11 cellular contexts compared by ENCODE assay signal in genomic region chr11:12725047-12725862, GRCh38. TPM values are rescaled to one million over a fixed set of nuclear protein-coding genes. Genes with fewer than 3 reads are reported as not detected.
A peak's percentile ranks its signal among the peaks of the same experiment; 100 is the strongest.
DNase-seq lines count a peak whose midpoint lies in the region; ATAC-seq and TF ChIP-seq lines count a peak whose summit lies in the region.
"Had no signal": no experiment of that assay in that cellular context is flagged by ENCODE, and none has a peak within 500 bp of the region (broad histone marks: within the 10 kb centered on the region; RNA-seq: fewer than 3 reads in every experiment).

No MANE protein-coding gene starts in this region.

- no TSS peak for BruUV-seq in Caco-2 (replicated peaks; lab: Mats Ljungman, UMichigan)

- peaks cover 27% of the 10 kb centered on the region for H4K20me1 ChIP-seq in hepatocyte (ENCODE audit: insufficient read depth, poor library complexity, severe bottlenecking)

- H3K36me3 Mint-ChIP-seq in Caco-2 (ENCODE audit: insufficient read depth, unreplicated experiment): peaks cover 40% of the 10 kb centered on the region
- H3K36me3 Mint-ChIP-seq: naive B cell had no signal

- H3K4me1 Mint-ChIP-seq in Caco-2 (ENCODE audit: low read depth, unreplicated experiment): peaks cover 85% of the 10 kb centered on the region
- H3K4me1 Mint-ChIP-seq: naive B cell had no signal

- CTCF ChIA-PET in Caco-2 (lab: Charles Lee): no interaction called here

- H3K27ac ChIP-seq in hepatocyte: peak overlapping the region; percentile 93

- H3K4me1 ChIP-seq in Caco-2 (peaks cover 73% of the 10 kb centered on the region), hepatocyte (ENCODE audit: insufficient read depth) (peaks cover 66% of the 10 kb centered on the region)

- POLR2A ChIA-PET in Caco-2 (lab: Charles Lee): no interaction called here

- H3K9me2 ChIP-seq in hepatocyte (replicated peaks; ENCODE audit: insufficient read depth): no peaks in the 10 kb centered on the region

- peaks cover 98% of the 10 kb centered on the region for H3K79me2 ChIP-seq in hepatocyte

- no peak overlapping the region for H2AFZ ChIP-seq in hepatocyte

- DNase-seq in Caco-2: no peak
- no peak for DNase-seq in hepatocyte (ENCODE audit: low spot score)
- peak; percentile 57 for DNase-seq in pulmonary artery endothelial cell (ENCODE audit: low read depth, low spot score)
- no peak for DNase-seq in H4 (ENCODE audit: low spot score)
- DNase-seq in inferior parietal cortex (ENCODE audit: extremely low spot score): no peak
- no peak for DNase-seq in activated CD8-positive, alpha-beta memory T cell treated with anti-CD3 and anti-CD28 coated beads for 24 hours
- DNase-seq: activated CD8-positive, alpha-beta memory T cell treated with anti-CD3 and anti-CD28 coated beads, Interleukin-2, amount 50 U/mL, for 4 hours; naive B cell had no signal

- peak overlapping the region; percentile 96 for H3K27ac Mint-ChIP-seq in Caco-2 (ENCODE audit: unreplicated experiment)
- H3K27ac Mint-ChIP-seq: naive B cell; T-helper 2 cell treated with Interferon-gamma antibody and Interleukin-4, amounts not matched to agents 5 μg/mL and 100 μg/mL, for 36 hours had no signal

- WGBS in hepatocyte (ENCODE audit: low lambda C conversion rate, missing lambda C conversion rate): 71% methylated on average over 8 of the region's 8 CpGs

- H3K4me2 ChIP-seq in hepatocyte: peak overlapping the region; percentile 61

- no peak for ATAC-seq in SK-N-SH treated with all-trans-retinoic acid at 6 μM for 48 hours
- ATAC-seq in GM21360 (IDR thresholded peaks at IDR 0.05; ENCODE audit: unreplicated experiment): no peak

- H3K4me3 ChIP-seq in Caco-2 (ENCODE audit: low read depth, low read length) (no peak overlapping the region), hepatocyte (no peak overlapping the region)

- H3K27me3 Mint-ChIP-seq in Caco-2 (ENCODE audit: insufficient read depth, unreplicated experiment): no peaks in the 10 kb centered on the region

- TF ChIP-seq CTCF in Caco-2 (IDR thresholded peaks at IDR 0.05; ENCODE audit: insufficient read depth in 1 of 2, low read depth in 1 of 2, low read length in 1 of 2, severe bottlenecking in 1 of 2, unreplicated experiment in 1 of 2) (no peak), hepatocyte (IDR thresholded peaks at IDR 0.05; ENCODE audit: poor library complexity) (no peak)

- H3K9me3 ChIP-seq in Caco-2 (no peaks in the 10 kb centered on the region), hepatocyte (ENCODE audit: low read depth) (no peaks in the 10 kb centered on the region)

- intact Hi-C loops in Caco-2 (cut with micrococcal nuclease; ENCODE audit: unreplicated experiment): no loop called here

- peak overlapping the region; percentile 31 for H3K4me3 Mint-ChIP-seq in Caco-2 (ENCODE audit: unreplicated experiment)
- H3K4me3 Mint-ChIP-seq: naive B cell; T-helper 2 cell treated with Interferon-gamma antibody and Interleukin-4, amounts not matched to agents 5 μg/mL and 100 μg/mL, for 36 hours had no signal

- H3K36me3 ChIP-seq in Caco-2 (ENCODE audit: control insufficient read depth, insufficient read depth, low read length): no peaks in the 10 kb centered on the region
- no peaks in the 10 kb centered on the region for H3K36me3 ChIP-seq in hepatocyte (replicated peaks; ENCODE audit: insufficient read depth, low read depth)

- H3K27me3 ChIP-seq in Caco-2 (replicated peaks; ENCODE audit: control insufficient read depth, insufficient read depth, low read length) (no peaks in the 10 kb centered on the region), hepatocyte (no peaks in the 10 kb centered on the region)

- H3K9me3 Mint-ChIP-seq in Caco-2 (ENCODE audit: unreplicated experiment): no peaks in the 10 kb centered on the region
- H3K9me3 Mint-ChIP-seq: T-helper 2 cell treated with Interferon-gamma antibody and Interleukin-4, amounts not matched to agents 5 μg/mL and 100 μg/mL, for 36 hours had no signal

TF ChIP-seq in SK-N-SH treated with all-trans-retinoic acid at 6 μM for 48 hours, 23 proteins besides CTCF, POLR2A, EP300 and RAD21:
- TF ChIP-seq TOX (CRISPR knock-in tag; IDR thresholded peaks at IDR 0.05; ENCODE audit: borderline replicate concordance) (peak; percentile 95; the same call in 1 of the 2 replicates), ARNTL (CRISPR knock-in tag; IDR thresholded peaks at IDR 0.05; ENCODE audit: borderline replicate concordance, low read depth) (no peak)

RNA-seq across cellular contexts. Expression of gene TEAD1, which starts 51.0 kb away (rescaled TPM):
- 134 and 144 TPM in 2 replicates for total RNA-seq in Caco-2 (2022)
- total RNA-seq in hepatocyte: 82.2 and 87.2 TPM in 2 replicates
- 37.2 and 50.4 TPM in 2 replicates for polyA plus RNA-seq in hepatocyte
- 20.0 and 25.1 TPM in 2 replicates for total RNA-seq in pulmonary artery endothelial cell
- total RNA-seq in H4 (2014; rRNA removed; shearing (Covaris generic)): 33.8 and 42.3 TPM in 2 replicates
